1 cellular context compared by ENCODE assay signal in the genomic region with DNA sequence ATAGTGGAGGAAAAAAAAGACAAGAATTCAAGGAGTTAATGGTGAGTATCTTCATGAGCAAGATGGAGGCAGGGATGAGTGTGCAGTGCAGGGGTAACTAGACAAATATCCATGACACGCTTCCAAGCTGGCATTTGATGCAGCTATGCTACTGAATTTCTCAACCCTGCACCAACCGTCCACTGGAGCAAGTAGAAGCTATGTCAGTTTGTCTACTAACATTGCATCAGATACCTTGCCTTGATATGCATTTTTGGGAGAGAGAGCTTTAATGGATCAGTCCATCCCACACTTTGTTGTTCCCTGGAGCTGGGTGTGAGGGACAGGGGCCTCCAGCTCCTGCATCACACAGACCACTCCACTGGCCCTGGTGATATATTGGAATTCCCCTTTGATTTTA.
A peak's percentile ranks its signal among the peaks of the same experiment; 100 is the strongest.
TF ChIP-seq lines count a peak whose summit lies in the region.

No MANE protein-coding gene starts in this region.

TF ChIP-seq in K562, 482 proteins besides CTCF, POLR2A, EP300 and RAD21:
- TF ChIP-seq ATF4 (CRISPR knock-in tag; IDR thresholded peaks at IDR 0.05) (peak; percentile 54; the same call in 1 of the 2 replicates), CHD1 (IDR thresholded peaks at IDR 0.05; ENCODE audit: low read length) (no peak), CEBPG (CRISPR knock-in tag; IDR thresholded peaks at IDR 0.05) (no peak), CEBPG (tag; conservative IDR thresholded peaks at IDR 0.05 in 1 of 2, IDR thresholded peaks at IDR 0.05 in 1 of 2) (peak in 1 of 2 experiments; percentile 32; a peak in 1 of 4 replicates)
TF ChIP-seq in K562: peak in this region for 2.
